11 cellular contexts compared by ENCODE assay signal in the genomic region with DNA sequence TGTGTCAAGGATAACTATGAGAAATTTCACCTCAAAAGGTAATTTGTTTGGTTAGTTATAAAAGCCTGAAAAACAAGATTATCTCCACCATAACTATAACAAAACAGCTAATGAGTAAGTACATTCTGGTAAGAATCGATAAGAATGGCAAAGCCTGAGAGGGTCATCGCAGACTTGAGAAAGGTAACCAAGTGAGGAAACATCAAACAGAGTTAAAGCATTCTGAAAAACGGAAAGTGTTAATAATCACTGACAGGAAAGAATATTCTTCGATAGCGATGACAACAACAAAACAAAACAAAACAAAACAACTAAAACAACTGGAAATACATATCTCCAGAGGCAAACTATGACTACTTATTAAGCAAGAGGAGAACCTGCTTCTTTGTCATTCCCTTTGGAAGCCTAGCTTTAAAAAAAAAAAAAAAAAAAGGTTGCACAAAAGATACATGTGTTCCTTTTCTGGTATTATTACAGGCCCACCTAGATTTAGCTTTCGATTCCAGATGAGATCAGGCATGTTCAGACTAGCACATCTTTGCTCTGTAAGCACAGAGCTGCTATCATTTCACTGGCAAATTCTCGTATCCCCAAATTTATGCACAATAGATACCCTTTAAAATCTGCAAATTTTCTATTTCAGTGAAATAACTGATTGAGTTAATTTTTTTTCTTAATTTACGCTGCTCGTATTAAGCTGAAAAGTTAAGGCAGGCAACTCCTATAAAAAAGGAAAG.
DNase-seq lines count a peak whose midpoint lies in the region; ATAC-seq and TF ChIP-seq lines count a peak whose summit lies in the region.
"Had no signal": no experiment of that assay in that cellular context is flagged by ENCODE, and none has a peak within 500 bp of the region (broad histone marks: within the 10 kb centered on the region; RNA-seq: fewer than 3 reads in every experiment).

No MANE protein-coding gene starts in this region.

- no TSS peak for BruUV-seq in OCI-LY7 (replicated peaks; lab: Mats Ljungman, UMichigan)

- H3K36me3 Mint-ChIP-seq in activated CD4-positive, alpha-beta memory T cell treated with anti-CD3 and anti-CD28 coated beads for 36 hours: no peaks in the 10 kb centered on the region

- DNase-seq in OCI-LY7 (ENCODE audit: low spot score) (peak; percentile 11), ovary (no peak), coronary artery (ENCODE audit: low spot score) (no peak), NCI-H2227 treated with DMSO at 0.1 percent for 48 hours (lab: John Stamatoyannopoulos, UW) (no peak)
- no peak for DNase-seq in activated CD4-positive, alpha-beta memory T cell treated with anti-CD3 and anti-CD28 coated beads for 36 hours
- DNase-seq: NK-92 treated with Interleukin-12 subunit alpha and Interleukin-12 subunit beta, amount 100 ng/mL, for 24 hours; stimulated activated CD4-positive, alpha-beta T cell treated with anti-CD3 and anti-CD28 coated beads, Interleukin-4, amount 100 ng/mL, for 24 hours had no signal

- no peaks in the 10 kb centered on the region for H3K9me3 ChIP-seq in OCI-LY7 (ENCODE audit: low read length)
- no peaks in the 10 kb centered on the region for H3K9me3 ChIP-seq in ovary

- H3K27ac Mint-ChIP-seq in activated CD4-positive, alpha-beta memory T cell treated with anti-CD3 and anti-CD28 coated beads for 36 hours: no peak overlapping the region

- no peaks in the 10 kb centered on the region for H3K27me3 Mint-ChIP-seq in activated CD4-positive, alpha-beta memory T cell treated with anti-CD3 and anti-CD28 coated beads for 36 hours

- POLR2A ChIA-PET in OCI-LY7 (lab: Charles Lee): interaction anchor here (0.6 to 9.8 kb wide), 13 partner anchors 10 to 653 kb away, joined by 3 to 108 read pairs (median 4); no protein-coding TSS in a partner anchor
- POLR2A ChIA-PET in activated CD4-positive, alpha-beta memory T cell treated with anti-CD3 and anti-CD28 coated beads for 36 hours (lab: Charles Lee): no interaction called here

- H3K27ac ChIP-seq in OCI-LY7 (ENCODE audit: low read depth, low read length, poor library complexity, severe bottlenecking) (peak overlapping the region; percentile 56), ovary (peak overlapping the region; percentile 4 to 83), coronary artery (no peak overlapping the region)

- H3K9me2 ChIP-seq in OCI-LY7 (ENCODE audit: insufficient read depth, low read length): no peaks in the 10 kb centered on the region

- intact Hi-C loops in OCI-LY7 (cut with micrococcal nuclease; ENCODE audit: unreplicated experiment): loop anchor here (5.0 to 10.0 kb wide), 4 partner anchors 117 to 615 kb away; a partner anchor contains a TSS
- intact Hi-C loops in ovary (cut with DNase I): loop anchor here in 1 of 4 donors (5.0 kb wide), 1 partner anchor 32 kb away; no protein-coding TSS in a partner anchor
- intact Hi-C loops in activated CD4-positive, alpha-beta memory T cell treated with anti-CD3 and anti-CD28 coated beads for 36 hours (cut with micrococcal nuclease): no loop called here

- peak overlapping the region; percentile 89 for H3K4me2 ChIP-seq in OCI-LY7 (ENCODE audit: low read length)

- H3K4me3 Mint-ChIP-seq in activated CD4-positive, alpha-beta memory T cell treated with anti-CD3 and anti-CD28 coated beads for 36 hours: no peak overlapping the region

- H3K4me1 Mint-ChIP-seq in activated CD4-positive, alpha-beta memory T cell treated with anti-CD3 and anti-CD28 coated beads for 36 hours (ENCODE audit: low read depth): peaks cover 2% of the 10 kb centered on the region

- H4K20me1 ChIP-seq in OCI-LY7 (ENCODE audit: insufficient read depth, low read length): no peaks in the 10 kb centered on the region

- H3K4me1 ChIP-seq in OCI-LY7 (ENCODE audit: insufficient read depth, low read length, poor library complexity, severe bottlenecking): peaks cover 51% of the 10 kb centered on the region
- peaks cover 4% of the 10 kb centered on the region for H3K4me1 ChIP-seq in ovary (ENCODE audit: insufficient read depth)

- H3K4me3 ChIP-seq in OCI-LY7 (ENCODE audit: low read depth, low read length, poor library complexity, severe bottlenecking) (peak overlapping the region; percentile 70), ovary (no peak overlapping the region), coronary artery (no peak overlapping the region)
- H3K4me3 ChIP-seq: lung had no signal

- no peaks in the 10 kb centered on the region for H3K9me3 Mint-ChIP-seq in activated CD4-positive, alpha-beta memory T cell treated with anti-CD3 and anti-CD28 coated beads for 36 hours

- ATAC-seq in GM18861 (IDR thresholded peaks at IDR 0.05; ENCODE audit: unreplicated experiment): peak; percentile 27
- peak; percentile 42 for ATAC-seq in HG02885 (IDR thresholded peaks at IDR 0.05; ENCODE audit: poor library complexity, unreplicated experiment)
- no peak for ATAC-seq in GM19351 (IDR thresholded peaks at IDR 0.05; ENCODE audit: unreplicated experiment)

- no peaks in the 10 kb centered on the region for H3K79me2 ChIP-seq in OCI-LY7 (ENCODE audit: insufficient read depth, low read depth, low read length)

- 12 to 36% (median 19%) methylated on average over 9 of the region's 9 CpGs for WGBS in ovary, 3 donors

- TF ChIP-seq POLR2A in ovary (IDR thresholded peaks at IDR 0.05): no peak

- H3K27me3 ChIP-seq in ovary: no peaks in the 10 kb centered on the region

- TF ChIP-seq CTCF in OCI-LY7 (conservative IDR thresholded peaks at IDR 0.05; ENCODE audit: low read length) (no peak), ovary (IDR thresholded peaks at IDR 0.05) (no peak), coronary artery (IDR thresholded peaks at IDR 0.05) (no peak)

- CTCF ChIA-PET in OCI-LY7 (lab: Charles Lee; ENCODE audit: unreplicated experiment): interaction anchor here (0.6 to 1.1 kb wide), 2 partner anchors 13 to 22 kb away, joined by 4 read pairs; no protein-coding TSS in a partner anchor
- CTCF ChIA-PET in activated CD4-positive, alpha-beta memory T cell treated with anti-CD3 and anti-CD28 coated beads for 36 hours (lab: Charles Lee): no interaction called here

- TF ChIP-seq EP300 in ovary (IDR thresholded peaks at IDR 0.05): no peak

- H3K36me3 ChIP-seq in OCI-LY7 (ENCODE audit: insufficient read depth, low read length): no peaks in the 10 kb centered on the region
- H3K36me3 ChIP-seq in ovary: no peaks in the 10 kb centered on the region

- H2AFZ ChIP-seq in OCI-LY7 (ENCODE audit: low read length): peak overlapping the region; percentile 76; the same call in 1 of the 2 replicates

Comparison
In these comparisons a context has a peak if more than half of its experiments do, and no peak if none do; other contexts are left out.
1. H3K27ac ChIP-seq: peak in OCI-LY7 (single experiment) and ovary (2 of 2); none in coronary artery (0 of 2).